Comparison of ENCODE assay signal across 2 cellular contexts in genomic region chrX:78747471-78747870, GRCh38.
TF ChIP-seq lines count a peak whose summit lies in the region.

TSS of gene LPAR4 (plus strand) at chrX:78747720. CDS start at chrX:78754870, 7,150 bp downstream.

TF ChIP-seq in WTC11, 78 proteins besides CTCF, POLR2A, EP300 and RAD21 (continued from another document):
- TF ChIP-seq RORB (CRISPR knock-in tag; IDR thresholded peaks at IDR 0.05) (no peak), ZNF416 (CRISPR knock-in tag; IDR thresholded peaks at IDR 0.05) (no peak), CDX4 (CRISPR knock-in tag; IDR thresholded peaks at IDR 0.05; ENCODE audit: borderline replicate concordance) (no peak), JAZF1 (CRISPR knock-in tag; IDR thresholded peaks at IDR 0.05) (no peak), NFATC4 (CRISPR knock-in tag; IDR thresholded peaks at IDR 0.05) (no peak), ETV6 (CRISPR knock-in tag; IDR thresholded peaks at IDR 0.05) (no peak), NR3C1 (CRISPR knock-in tag; conservative IDR thresholded peaks at IDR 0.05; ENCODE audit: low read depth) (no peak), SOX15 (CRISPR knock-in tag; IDR thresholded peaks at IDR 0.05) (no peak), STAT6 (CRISPR knock-in tag; conservative IDR thresholded peaks at IDR 0.05; ENCODE audit: low read depth) (no peak), FOXJ3 (CRISPR knock-in tag; IDR thresholded peaks at IDR 0.05; ENCODE audit: borderline replicate concordance) (no peak), NFE2L1 (CRISPR knock-in tag; IDR thresholded peaks at IDR 0.05) (no peak), IRF2 (CRISPR knock-in tag; IDR thresholded peaks at IDR 0.05; ENCODE audit: borderline replicate concordance, low read depth) (no peak), IRF1 (CRISPR knock-in tag; IDR thresholded peaks at IDR 0.05) (no peak), SMAD4 (CRISPR knock-in tag; IDR thresholded peaks at IDR 0.05) (no peak), ELF4 (CRISPR knock-in tag; IDR thresholded peaks at IDR 0.05; ENCODE audit: low read depth) (no peak), NR2C2 (CRISPR knock-in tag; IDR thresholded peaks at IDR 0.05) (no peak), ZBTB43 (CRISPR knock-in tag; IDR thresholded peaks at IDR 0.05) (no peak)

TF ChIP-seq in HepG2, 621 proteins besides CTCF, POLR2A, EP300 and RAD21 (continued from another document):
- TF ChIP-seq SNAPC4 (CRISPR knock-in tag; IDR thresholded peaks at IDR 0.05) (no peak), CCDC6 (CRISPR knock-in tag; IDR thresholded peaks at IDR 0.05) (no peak), ZNF556 (CRISPR knock-in tag; IDR thresholded peaks at IDR 0.05; ENCODE audit: borderline replicate concordance) (no peak), PCBP2 (optimal IDR thresholded peaks at IDR 0.05; ENCODE audit: low read depth, low read length, poor library complexity, severe bottlenecking) (no peak), MLX (CRISPR knock-in tag; IDR thresholded peaks at IDR 0.05) (no peak), ZNF724P (CRISPR knock-in tag; IDR thresholded peaks at IDR 0.05; ENCODE audit: borderline replicate concordance) (no peak), KIAA2018 (CRISPR knock-in tag; IDR thresholded peaks at IDR 0.05; ENCODE audit: borderline replicate concordance) (no peak), HBP1 (CRISPR knock-in tag; IDR thresholded peaks at IDR 0.05; ENCODE audit: low read depth) (no peak), ZKSCAN5 (CRISPR knock-in tag; IDR thresholded peaks at IDR 0.05) (no peak), MXD3 (CRISPR knock-in tag; IDR thresholded peaks at IDR 0.05) (no peak), EED (CRISPR knock-in tag; IDR thresholded peaks at IDR 0.05) (no peak), ARHGAP35 (CRISPR knock-in tag; IDR thresholded peaks at IDR 0.05; ENCODE audit: borderline replicate concordance) (no peak), U2AF1 (optimal IDR thresholded peaks at IDR 0.05; ENCODE audit: low read depth, low read length) (no peak)
